1 cellular context compared by ENCODE assay signal in genomic region chrX:48691746-48692145, GRCh38. TPM values are rescaled to one million over a fixed set of nuclear protein-coding genes. Genes with fewer than 3 reads are reported as not detected.
"Had no signal": no experiment of that assay in that cellular context is flagged by ENCODE, and none has a peak within 500 bp of the region (broad histone marks: within the 10 kb centered on the region; RNA-seq: fewer than 3 reads in every experiment).

No MANE protein-coding gene starts in this region.

RNA-seq across cellular contexts. Expression of gene WAS, which starts 8.1 kb away (rescaled TPM):
- total RNA-seq: pulmonary artery endothelial cell had no signal
